26 cellular contexts compared by ENCODE assay signal in genomic region chr5:8254674-8255073, GRCh38.
"Had no signal": no experiment of that assay in that cellular context is flagged by ENCODE, and none has a peak within 500 bp of the region (broad histone marks: within the 10 kb centered on the region; RNA-seq: fewer than 3 reads in every experiment).

No MANE protein-coding gene starts in this region.

- H3K36me3 ChIP-seq: stomach, suprapubic skin, thoracic aorta, thyroid gland, tibial artery, tibial nerve, transverse colon, upper lobe of left lung, upper lobe of right lung, uterus, vagina had no signal

- H3K27ac ChIP-seq: stomach, suprapubic skin, testis, thoracic aorta, thyroid gland, tibial artery, tibial nerve, transverse colon, upper lobe of left lung, upper lobe of right lung, uterus, vagina had no signal

- H3K9me3 ChIP-seq: stomach, suprapubic skin, testis, thoracic aorta, thyroid gland, tibial artery, tibial nerve, transverse colon, upper lobe of left lung, upper lobe of right lung, uterus, vagina had no signal

- H3K27me3 ChIP-seq: stomach, suprapubic skin, testis, thyroid gland, tibial artery, tibial nerve, transverse colon, upper lobe of left lung, upper lobe of right lung, uterus, vagina had no signal

- DNase-seq: stimulated activated CD4-positive, alpha-beta T cell treated with anti-CD3 and anti-CD28 coated beads, Interleukin-2, amount 100 ng/mL, for 48 hours; stimulated activated CD4-positive, alpha-beta T cell treated with anti-CD3 and anti-CD28 coated beads, Interleukin-4, amount 100 ng/mL, for 1 hour; stimulated activated CD4-positive, alpha-beta T cell treated with anti-CD3 and anti-CD28 coated beads, Interleukin-4, amount 100 ng/mL, for 24 hours; stimulated activated CD4-positive, alpha-beta T cell treated with anti-CD3 and anti-CD28 coated beads, Interleukin-4, amount 100 ng/mL, for 4 hours; stimulated activated CD8-positive, alpha-beta memory T cell treated with anti-CD3 and anti-CD28 coated beads, Interleukin-4, amount 100 ng/mL, for 48 hours; stimulated activated naive B cell treated with anti-CD40 and anti-IgM and Interleukin-4, amounts not matched to agents 10 μg/mL and 1 μg/mL and 100 μg/mL, for 72 hours; stimulated activated naive CD4-positive, alpha-beta T cell; stimulated activated naive CD4-positive, alpha-beta T cell treated with Interleukin-2 at 50 U/mL for 16 hours; stimulated activated naive CD8-positive, alpha-beta T cell treated with anti-CD3 and anti-CD28 coated beads, Interleukin-15, amount 100 ng/mL, for 72 hours; stimulated activated naive CD8-positive, alpha-beta T cell treated with anti-CD3 and anti-CD28 coated beads, Interleukin-15, Interleukin-2, amounts not matched to agents 100 U/mL and 50 U/mL, for 24 hours; stomach; substantia nigra; testis; thyroid gland; tibial artery; transverse colon; trophoblast cell; upper lobe of left lung; upper lobe of right lung; uterus had no signal

- H3K4me1 ChIP-seq: stomach, suprapubic skin, testis, thyroid gland, tibial artery, tibial nerve, transverse colon, upper lobe of left lung, upper lobe of right lung, uterus, vagina had no signal

- ATAC-seq: stimulated activated effector memory CD8-positive, alpha-beta T cell treated with anti-CD3 and anti-CD28 coated beads, Interleukin-12 subunit alpha, Interleukin-12 subunit beta, amount 100 ng/mL, for 72 hours; stimulated activated memory B cell treated with anti-CD40 and anti-IgM and Interleukin-4, amounts not matched to agents 10 μg/mL and 1 μg/mL and 100 μg/mL, for 72 hours; stimulated activated naive B cell treated with anti-CD40 and anti-IgM and Interleukin-4, amounts not matched to agents 10 μg/mL and 1 μg/mL and 100 μg/mL, for 72 hours; stimulated activated naive CD8-positive, alpha-beta T cell treated with anti-CD3 and anti-CD28 coated beads, Interleukin-15, amount 100 ng/mL, for 72 hours; stimulated activated naive CD8-positive, alpha-beta T cell treated with anti-CD3 and anti-CD28 coated beads, Interleukin-15, Interleukin-2, amounts not matched to agents 100 U/mL and 50 U/mL, for 24 hours; upper lobe of right lung had no signal

- H3K4me3 ChIP-seq: stomach, suprapubic skin, testis, thoracic aorta, thyroid gland, tibial artery, tibial nerve, transverse colon, upper lobe of left lung, upper lobe of right lung, uterus, vagina had no signal
